In the genomic region with DNA sequence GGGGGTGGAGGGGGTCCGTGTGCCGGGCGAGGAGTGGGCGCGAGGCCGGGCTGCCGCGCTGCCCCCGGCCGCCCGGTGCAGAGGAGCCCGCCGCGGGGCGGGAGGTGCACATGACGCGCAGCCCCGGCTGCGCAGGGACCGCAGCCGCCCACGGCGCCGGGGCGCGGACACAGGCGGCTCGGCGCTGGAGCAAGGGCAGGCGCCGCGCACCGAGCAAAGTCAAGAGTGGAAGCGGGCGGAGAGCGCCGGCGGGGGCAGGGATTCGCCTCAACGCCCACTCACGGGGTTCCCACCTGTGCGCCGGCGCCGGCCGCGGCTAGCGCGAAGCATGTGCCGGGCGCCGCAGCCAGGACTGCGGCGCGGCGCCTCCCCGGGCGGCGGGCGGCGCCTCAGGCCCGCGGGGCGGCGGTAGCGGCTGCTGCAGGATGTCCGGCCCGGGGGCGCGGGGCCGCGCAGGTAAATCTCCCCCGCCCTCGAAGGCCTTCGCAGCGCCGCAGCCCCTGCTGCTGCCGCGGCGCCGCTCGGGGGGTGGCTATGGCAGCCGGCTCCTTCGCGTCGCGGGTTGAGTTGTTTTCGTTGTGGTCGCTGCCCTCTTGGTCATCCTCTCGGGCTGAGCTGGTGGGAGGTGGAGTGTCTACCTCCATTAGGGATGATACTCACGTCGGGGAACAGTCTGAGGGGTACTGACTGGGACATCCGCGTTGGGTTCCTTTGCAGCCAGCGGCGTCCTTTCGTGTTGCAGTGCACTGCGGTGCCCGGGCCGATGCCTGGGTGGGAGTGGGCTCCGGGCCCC, we compare ENCODE assay signal across 1 cellular context.
TF ChIP-seq lines count a peak whose summit lies in the region.

No MANE protein-coding gene starts in this region.

TF ChIP-seq in GM12878, 131 proteins besides CTCF, POLR2A, EP300 and RAD21 (continued from another document and continues in another):
- TF ChIP-seq, protein P1, sequence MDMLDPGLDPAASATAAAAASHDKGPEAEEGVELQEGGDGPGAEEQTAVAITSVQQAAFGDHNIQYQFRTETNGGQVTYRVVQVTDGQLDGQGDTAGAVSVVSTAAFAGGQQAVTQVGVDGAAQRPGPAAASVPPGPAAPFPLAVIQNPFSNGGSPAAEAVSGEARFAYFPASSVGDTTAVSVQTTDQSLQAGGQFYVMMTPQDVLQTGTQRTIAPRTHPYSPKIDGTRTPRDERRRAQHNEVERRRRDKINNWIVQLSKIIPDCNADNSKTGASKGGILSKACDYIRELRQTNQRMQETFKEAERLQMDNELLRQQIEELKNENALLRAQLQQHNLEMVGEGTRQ (IDR thresholded peaks at IDR 0.05; ENCODE audit: borderline replicate concordance, low read depth, low read length): no peak
- TF ChIP-seq BRCA1 (IDR thresholded peaks at IDR 0.05; ENCODE audit: low read depth, low read length) (no peak), TBL1XR1 (IDR thresholded peaks at IDR 0.05; ENCODE audit: low read depth, low read length) (no peak), PML (IDR thresholded peaks at IDR 0.05; ENCODE audit: low read length) (no peak), RAD51 (IDR thresholded peaks at IDR 0.05) (no peak), FOS (IDR thresholded peaks at IDR 0.05; ENCODE audit: borderline replicate concordance, extremely low read depth, insufficient read length) (no peak), WRNIP1 (IDR thresholded peaks at IDR 0.05; ENCODE audit: borderline replicate concordance, low read depth, low read length) (no peak), NRF1 (conservative IDR thresholded peaks at IDR 0.05; ENCODE audit: low read depth, low read length) (0 out of 2 replicates have a peak, but pooled peaks have one; percentile 12), NFXL1 (IDR thresholded peaks at IDR 0.05; ENCODE audit: borderline replicate concordance) (no peak), RFX5 (IDR thresholded peaks at IDR 0.05; ENCODE audit: low read depth, low read length) (no peak), CHD1 (IDR thresholded peaks at IDR 0.05; ENCODE audit: low read depth, low read length) (no peak), ATF7 (IDR thresholded peaks at IDR 0.05; ENCODE audit: low read depth) (no peak), CREB1 (IDR thresholded peaks at IDR 0.05; ENCODE audit: low read depth) (no peak), ESRRA (IDR thresholded peaks at IDR 0.05; ENCODE audit: low read length) (no peak), SPI1 (IDR thresholded peaks at IDR 0.05; ENCODE audit: borderline replicate concordance, insufficient read depth, low read depth, low read length) (no peak), RUNX3 (IDR thresholded peaks at IDR 0.05; ENCODE audit: low read length) (no peak), TARDBP (IDR thresholded peaks at IDR 0.05; ENCODE audit: borderline replicate concordance) (no peak), ZNF24 (IDR thresholded peaks at IDR 0.05) (no peak), ZBED1 (IDR thresholded peaks at IDR 0.05; ENCODE audit: borderline replicate concordance) (no peak), CBFB (IDR thresholded peaks at IDR 0.05; ENCODE audit: low read depth) (no peak), ZNF217 (IDR thresholded peaks at IDR 0.05) (0 out of 2 replicates have a peak, but pooled peaks have one; percentile 35), CBX5 (IDR thresholded peaks at IDR 0.05; ENCODE audit: low read depth) (no peak), NFYA (IDR thresholded peaks at IDR 0.05; ENCODE audit: borderline replicate concordance, low read depth, low read length) (no peak), BMI1 (IDR thresholded peaks at IDR 0.05; ENCODE audit: borderline replicate concordance) (no peak), MTA3 (IDR thresholded peaks at IDR 0.05; ENCODE audit: borderline replicate concordance, low read length) (no peak), SREBF2 (IDR thresholded peaks at IDR 0.05; ENCODE audit: low read length) (no peak), BCL11A (IDR thresholded peaks at IDR 0.05; ENCODE audit: low read depth, low read length) (no peak), POU2F2 (IDR thresholded peaks at IDR 0.05; ENCODE audit: borderline replicate concordance, low read depth, low read length) (no peak), ZSCAN29 (IDR thresholded peaks at IDR 0.05) (no peak), DPF2 (IDR thresholded peaks at IDR 0.05) (no peak), LARP7 (IDR thresholded peaks at IDR 0.05) (0 out of 2 replicates have a peak, but pooled peaks have one; percentile 30), IRF4 (IDR thresholded peaks at IDR 0.05; ENCODE audit: low read depth, low read length) (no peak), SUZ12 (IDR thresholded peaks at IDR 0.05; ENCODE audit: unreplicated experiment) (no peak), ZNF622 (IDR thresholded peaks at IDR 0.05) (no peak), NR2F1 (conservative IDR thresholded peaks at IDR 0.05) (0 out of 2 replicates have a peak, but pooled peaks have one; percentile 18), MTA2 (IDR thresholded peaks at IDR 0.05; ENCODE audit: low read depth) (no peak), KLF5 (IDR thresholded peaks at IDR 0.05; ENCODE audit: partially characterized antibody) (no peak), HCFC1 (IDR thresholded peaks at IDR 0.05; ENCODE audit: low read length) (no peak), SMC3 (IDR thresholded peaks at IDR 0.05; ENCODE audit: borderline replicate concordance, low read length) (no peak), FOXM1 (IDR thresholded peaks at IDR 0.05; ENCODE audit: low read depth, low read length) (no peak), SMARCA5 (IDR thresholded peaks at IDR 0.05) (no peak), BHLHE40 (IDR thresholded peaks at IDR 0.05; ENCODE audit: borderline replicate concordance in 1 of 2, low read depth in 2 of 2, low read length in 1 of 2) (peak; percentile 41 to 86; a peak in 3 of 4 replicates), GATAD2B (conservative IDR thresholded peaks at IDR 0.05; ENCODE audit: low read depth) (peak; percentile 53; the same call in 1 of the 2 replicates), STAT3 (IDR thresholded peaks at IDR 0.05; ENCODE audit: low read depth, low read length) (no peak), IKZF1 (conservative IDR thresholded peaks at IDR 0.05) (peak; percentile 63)
- TF ChIP-seq, protein P2, sequence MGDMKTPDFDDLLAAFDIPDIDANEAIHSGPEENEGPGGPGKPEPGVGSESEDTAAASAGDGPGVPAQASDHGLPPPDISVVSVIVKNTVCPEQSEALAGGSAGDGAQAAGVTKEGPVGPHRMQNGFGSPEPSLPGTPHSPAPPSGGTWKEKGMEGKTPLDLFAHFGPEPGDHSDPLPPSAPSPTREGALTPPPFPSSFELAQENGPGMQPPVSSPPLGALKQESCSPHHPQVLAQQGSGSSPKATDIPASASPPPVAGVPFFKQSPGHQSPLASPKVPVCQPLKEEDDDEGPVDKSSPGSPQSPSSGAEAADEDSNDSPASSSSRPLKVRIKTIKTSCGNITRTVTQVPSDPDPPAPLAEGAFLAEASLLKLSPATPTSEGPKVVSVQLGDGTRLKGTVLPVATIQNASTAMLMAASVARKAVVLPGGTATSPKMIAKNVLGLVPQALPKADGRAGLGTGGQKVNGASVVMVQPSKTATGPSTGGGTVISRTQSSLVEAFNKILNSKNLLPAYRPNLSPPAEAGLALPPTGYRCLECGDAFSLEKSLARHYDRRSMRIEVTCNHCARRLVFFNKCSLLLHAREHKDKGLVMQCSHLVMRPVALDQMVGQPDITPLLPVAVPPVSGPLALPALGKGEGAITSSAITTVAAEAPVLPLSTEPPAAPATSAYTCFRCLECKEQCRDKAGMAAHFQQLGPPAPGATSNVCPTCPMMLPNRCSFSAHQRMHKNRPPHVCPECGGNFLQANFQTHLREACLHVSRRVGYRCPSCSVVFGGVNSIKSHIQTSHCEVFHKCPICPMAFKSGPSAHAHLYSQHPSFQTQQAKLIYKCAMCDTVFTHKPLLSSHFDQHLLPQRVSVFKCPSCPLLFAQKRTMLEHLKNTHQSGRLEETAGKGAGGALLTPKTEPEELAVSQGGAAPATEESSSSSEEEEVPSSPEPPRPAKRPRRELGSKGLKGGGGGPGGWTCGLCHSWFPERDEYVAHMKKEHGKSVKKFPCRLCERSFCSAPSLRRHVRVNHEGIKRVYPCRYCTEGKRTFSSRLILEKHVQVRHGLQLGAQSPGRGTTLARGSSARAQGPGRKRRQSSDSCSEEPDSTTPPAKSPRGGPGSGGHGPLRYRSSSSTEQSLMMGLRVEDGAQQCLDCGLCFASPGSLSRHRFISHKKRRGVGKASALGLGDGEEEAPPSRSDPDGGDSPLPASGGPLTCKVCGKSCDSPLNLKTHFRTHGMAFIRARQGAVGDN (IDR thresholded peaks at IDR 0.05): no peak
- TF ChIP-seq, protein P3, sequence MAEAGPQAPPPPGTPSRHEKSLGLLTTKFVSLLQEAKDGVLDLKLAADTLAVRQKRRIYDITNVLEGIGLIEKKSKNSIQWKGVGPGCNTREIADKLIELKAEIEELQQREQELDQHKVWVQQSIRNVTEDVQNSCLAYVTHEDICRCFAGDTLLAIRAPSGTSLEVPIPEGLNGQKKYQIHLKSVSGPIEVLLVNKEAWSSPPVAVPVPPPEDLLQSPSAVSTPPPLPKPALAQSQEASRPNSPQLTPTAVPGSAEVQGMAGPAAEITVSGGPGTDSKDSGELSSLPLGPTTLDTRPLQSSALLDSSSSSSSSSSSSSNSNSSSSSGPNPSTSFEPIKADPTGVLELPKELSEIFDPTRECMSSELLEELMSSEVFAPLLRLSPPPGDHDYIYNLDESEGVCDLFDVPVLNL (IDR thresholded peaks at IDR 0.05; ENCODE audit: low read depth, low read length): no peak
- TF ChIP-seq, protein P4, sequence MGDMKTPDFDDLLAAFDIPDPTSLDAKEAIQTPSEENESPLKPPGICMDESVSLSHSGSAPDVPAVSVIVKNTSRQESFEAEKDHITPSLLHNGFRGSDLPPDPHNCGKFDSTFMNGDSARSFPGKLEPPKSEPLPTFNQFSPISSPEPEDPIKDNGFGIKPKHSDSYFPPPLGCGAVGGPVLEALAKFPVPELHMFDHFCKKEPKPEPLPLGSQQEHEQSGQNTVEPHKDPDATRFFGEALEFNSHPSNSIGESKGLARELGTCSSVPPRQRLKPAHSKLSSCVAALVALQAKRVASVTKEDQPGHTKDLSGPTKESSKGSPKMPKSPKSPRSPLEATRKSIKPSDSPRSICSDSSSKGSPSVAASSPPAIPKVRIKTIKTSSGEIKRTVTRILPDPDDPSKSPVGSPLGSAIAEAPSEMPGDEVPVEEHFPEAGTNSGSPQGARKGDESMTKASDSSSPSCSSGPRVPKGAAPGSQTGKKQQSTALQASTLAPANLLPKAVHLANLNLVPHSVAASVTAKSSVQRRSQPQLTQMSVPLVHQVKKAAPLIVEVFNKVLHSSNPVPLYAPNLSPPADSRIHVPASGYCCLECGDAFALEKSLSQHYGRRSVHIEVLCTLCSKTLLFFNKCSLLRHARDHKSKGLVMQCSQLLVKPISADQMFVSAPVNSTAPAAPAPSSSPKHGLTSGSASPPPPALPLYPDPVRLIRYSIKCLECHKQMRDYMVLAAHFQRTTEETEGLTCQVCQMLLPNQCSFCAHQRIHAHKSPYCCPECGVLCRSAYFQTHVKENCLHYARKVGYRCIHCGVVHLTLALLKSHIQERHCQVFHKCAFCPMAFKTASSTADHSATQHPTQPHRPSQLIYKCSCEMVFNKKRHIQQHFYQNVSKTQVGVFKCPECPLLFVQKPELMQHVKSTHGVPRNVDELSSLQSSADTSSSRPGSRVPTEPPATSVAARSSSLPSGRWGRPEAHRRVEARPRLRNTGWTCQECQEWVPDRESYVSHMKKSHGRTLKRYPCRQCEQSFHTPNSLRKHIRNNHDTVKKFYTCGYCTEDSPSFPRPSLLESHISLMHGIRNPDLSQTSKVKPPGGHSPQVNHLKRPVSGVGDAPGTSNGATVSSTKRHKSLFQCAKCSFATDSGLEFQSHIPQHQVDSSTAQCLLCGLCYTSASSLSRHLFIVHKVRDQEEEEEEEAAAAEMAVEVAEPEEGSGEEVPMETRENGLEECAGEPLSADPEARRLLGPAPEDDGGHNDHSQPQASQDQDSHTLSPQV (IDR thresholded peaks at IDR 0.05): no peak
- TF ChIP-seq, protein P5, sequence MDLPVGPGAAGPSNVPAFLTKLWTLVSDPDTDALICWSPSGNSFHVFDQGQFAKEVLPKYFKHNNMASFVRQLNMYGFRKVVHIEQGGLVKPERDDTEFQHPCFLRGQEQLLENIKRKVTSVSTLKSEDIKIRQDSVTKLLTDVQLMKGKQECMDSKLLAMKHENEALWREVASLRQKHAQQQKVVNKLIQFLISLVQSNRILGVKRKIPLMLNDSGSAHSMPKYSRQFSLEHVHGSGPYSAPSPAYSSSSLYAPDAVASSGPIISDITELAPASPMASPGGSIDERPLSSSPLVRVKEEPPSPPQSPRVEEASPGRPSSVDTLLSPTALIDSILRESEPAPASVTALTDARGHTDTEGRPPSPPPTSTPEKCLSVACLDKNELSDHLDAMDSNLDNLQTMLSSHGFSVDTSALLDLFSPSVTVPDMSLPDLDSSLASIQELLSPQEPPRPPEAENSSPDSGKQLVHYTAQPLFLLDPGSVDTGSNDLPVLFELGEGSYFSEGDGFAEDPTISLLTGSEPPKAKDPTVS (IDR thresholded peaks at IDR 0.05; ENCODE audit: low read depth, low read length): no peak
- TF ChIP-seq, protein P6, sequence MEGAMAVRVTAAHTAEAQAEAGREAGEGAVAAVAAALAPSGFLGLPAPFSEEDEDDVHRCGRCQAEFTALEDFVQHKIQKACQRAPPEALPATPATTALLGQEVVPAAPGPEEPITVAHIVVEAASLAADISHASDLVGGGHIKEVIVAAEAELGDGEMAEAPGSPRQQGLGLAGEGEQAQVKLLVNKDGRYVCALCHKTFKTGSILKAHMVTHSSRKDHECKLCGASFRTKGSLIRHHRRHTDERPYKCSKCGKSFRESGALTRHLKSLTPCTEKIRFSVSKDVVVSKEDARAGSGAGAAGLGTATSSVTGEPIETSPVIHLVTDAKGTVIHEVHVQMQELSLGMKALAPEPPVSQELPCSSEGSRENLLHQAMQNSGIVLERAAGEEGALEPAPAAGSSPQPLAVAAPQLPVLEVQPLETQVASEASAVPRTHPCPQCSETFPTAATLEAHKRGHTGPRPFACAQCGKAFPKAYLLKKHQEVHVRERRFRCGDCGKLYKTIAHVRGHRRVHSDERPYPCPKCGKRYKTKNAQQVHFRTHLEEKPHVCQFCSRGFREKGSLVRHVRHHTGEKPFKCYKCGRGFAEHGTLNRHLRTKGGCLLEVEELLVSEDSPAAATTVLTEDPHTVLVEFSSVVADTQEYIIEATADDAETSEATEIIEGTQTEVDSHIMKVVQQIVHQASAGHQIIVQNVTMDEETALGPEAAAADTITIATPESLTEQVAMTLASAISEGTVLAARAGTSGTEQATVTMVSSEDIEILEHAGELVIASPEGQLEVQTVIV (IDR thresholded peaks at IDR 0.05; ENCODE audit: borderline replicate concordance, partially characterized antibody): no peak
- TF ChIP-seq, protein P7, sequence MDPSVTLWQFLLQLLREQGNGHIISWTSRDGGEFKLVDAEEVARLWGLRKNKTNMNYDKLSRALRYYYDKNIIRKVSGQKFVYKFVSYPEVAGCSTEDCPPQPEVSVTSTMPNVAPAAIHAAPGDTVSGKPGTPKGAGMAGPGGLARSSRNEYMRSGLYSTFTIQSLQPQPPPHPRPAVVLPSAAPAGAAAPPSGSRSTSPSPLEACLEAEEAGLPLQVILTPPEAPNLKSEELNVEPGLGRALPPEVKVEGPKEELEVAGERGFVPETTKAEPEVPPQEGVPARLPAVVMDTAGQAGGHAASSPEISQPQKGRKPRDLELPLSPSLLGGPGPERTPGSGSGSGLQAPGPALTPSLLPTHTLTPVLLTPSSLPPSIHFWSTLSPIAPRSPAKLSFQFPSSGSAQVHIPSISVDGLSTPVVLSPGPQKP (IDR thresholded peaks at IDR 0.05; ENCODE audit: low read depth, low read length): no peak
